ENCODE assay signal across 18 cellular contexts in genomic region chr1:53622531-53622930, GRCh38.
A peak's percentile ranks its signal among the peaks of the same experiment; 100 is the strongest.
DNase-seq lines count a peak whose midpoint lies in the region; ATAC-seq and TF ChIP-seq lines count a peak whose summit lies in the region.
"Had no signal": no experiment of that assay in that cellular context is flagged by ENCODE, and none has a peak within 500 bp of the region (broad histone marks: within the 10 kb centered on the region; RNA-seq: fewer than 3 reads in every experiment).

No MANE protein-coding gene starts in this region.

- no peaks in the 10 kb centered on the region for H3K4me1 ChIP-seq in H9 (ENCODE audit: insufficient read depth, low read length)

- H2BK15ac ChIP-seq in H9 (ENCODE audit: low read depth, low read length): no peak overlapping the region

- H3K9me3 Mint-ChIP-seq in H9: no peaks in the 10 kb centered on the region
- H3K9me3 Mint-ChIP-seq in osteocyte (ENCODE audit: unreplicated experiment): no peaks in the 10 kb centered on the region
- no peaks in the 10 kb centered on the region for H3K9me3 Mint-ChIP-seq in stimulated activated memory B cell treated with anti-CD40 and anti-IgM and Interleukin-4, amounts not matched to agents 10 μg/mL and 1 μg/mL and 100 μg/mL, for 72 hours
- H3K9me3 Mint-ChIP-seq: CD8-positive, alpha-beta T cell had no signal

- no peaks in the 10 kb centered on the region for H3K36me3 Mint-ChIP-seq in H9 (ENCODE audit: insufficient read depth in 1 of 3, low read depth in 3 of 3)
- H3K36me3 Mint-ChIP-seq in osteocyte (ENCODE audit: unreplicated experiment): no peaks in the 10 kb centered on the region
- H3K36me3 Mint-ChIP-seq in stimulated activated memory B cell treated with anti-CD40 and anti-IgM and Interleukin-4, amounts not matched to agents 10 μg/mL and 1 μg/mL and 100 μg/mL, for 72 hours: no peaks in the 10 kb centered on the region
- H3K36me3 Mint-ChIP-seq: CD8-positive, alpha-beta T cell had no signal

- H3K27ac ChIP-seq in H9 (ENCODE audit: insufficient read length, low read depth, low read length): no peak overlapping the region
- H3K27ac ChIP-seq: BLaER1 treated with 17β-estradiol and CSF1 and Interleukin-3, amounts not matched to agents 10 nM and 100 nM had no signal

- DNase-seq in D341Med (ENCODE audit: low spot score) (peak; percentile 12), H9 (peak; percentile 37), ecto neural progenitor cell (ENCODE audit: low spot score) (peak; percentile 21), osteocyte (ENCODE audit: extremely low spot score, unreplicated experiment) (peak; percentile 40), SW480 (ENCODE audit: low spot score) (no peak), NCI-H1092 treated with DMSO at 0.1 percent for 48 hours (lab: John Stamatoyannopoulos, UW) (no peak)
- DNase-seq: Calu3, DMS53, EL, HCEC 1CT, NCI-H1105, NCI-H1694, NCI-H2081 treated with DMSO at 0.1 percent for 48 hours, NCI-H774, Right ventricle myocardium superior had no signal

- no peaks in the 10 kb centered on the region for H3K27me3 ChIP-seq in H9 (ENCODE audit: insufficient read depth, low read length)
- H3K27me3 ChIP-seq: BLaER1 treated with 17β-estradiol and CSF1 and Interleukin-3, amounts not matched to agents 10 nM and 100 nM had no signal

- no peak overlapping the region for H2BK12ac ChIP-seq in H9 (ENCODE audit: insufficient read length, low read depth, low read length)

- ATAC-seq in stimulated activated memory B cell treated with anti-CD40 and anti-IgM and Interleukin-4, amounts not matched to agents 10 μg/mL and 1 μg/mL and 100 μg/mL, for 72 hours: no peak
- ATAC-seq: CD8-positive, alpha-beta T cell had no signal

- no peak overlapping the region for H4K91ac ChIP-seq in H9 (ENCODE audit: insufficient read length, low read depth, low read length)

- TF ChIP-seq CTCF in H9 (conservative IDR thresholded peaks at IDR 0.05) (peak; percentile 43; the same call in 2 of the 3 replicates), osteocyte (IDR thresholded peaks at IDR 0.05) (peak; percentile 10)

- H3K4me2 ChIP-seq in H9 (ENCODE audit: insufficient read depth, insufficient read length, low read length): no peak overlapping the region
- H3K4me2 ChIP-seq: BLaER1 treated with 17β-estradiol and CSF1 and Interleukin-3, amounts not matched to agents 10 nM and 100 nM had no signal

- no peak overlapping the region for H2BK20ac ChIP-seq in H9 (ENCODE audit: low read depth, low read length, poor library complexity, severe bottlenecking)

- H3K79me1 ChIP-seq in H9 (ENCODE audit: insufficient read depth, low read depth, low read length, poor library complexity, severe bottlenecking): no peaks in the 10 kb centered on the region

- H3K27me3 Mint-ChIP-seq in H9 (ENCODE audit: low read depth) (peaks cover 4% of the 10 kb centered on the region; the same call in 1 of the 2 replicates), osteocyte (ENCODE audit: unreplicated experiment) (no peaks in the 10 kb centered on the region)
- peaks cover 9% of the 10 kb centered on the region for H3K27me3 Mint-ChIP-seq in stimulated activated memory B cell treated with anti-CD40 and anti-IgM and Interleukin-4, amounts not matched to agents 10 μg/mL and 1 μg/mL and 100 μg/mL, for 72 hours

- no peak overlapping the region for H2BK120ac ChIP-seq in H9 (ENCODE audit: low read depth, low read length, poor library complexity, severe bottlenecking)

- no peak overlapping the region for H3T11ph ChIP-seq in H9 (ENCODE audit: low read length)

- no peak overlapping the region for H3K4me3 Mint-ChIP-seq in H9
- no peak overlapping the region for H3K4me3 Mint-ChIP-seq in osteocyte (ENCODE audit: unreplicated experiment)
- H3K4me3 Mint-ChIP-seq in stimulated activated memory B cell treated with anti-CD40 and anti-IgM and Interleukin-4, amounts not matched to agents 10 μg/mL and 1 μg/mL and 100 μg/mL, for 72 hours: no peak overlapping the region
- H3K4me3 Mint-ChIP-seq: CD8-positive, alpha-beta T cell had no signal

- H3K9me3 ChIP-seq in H9 (ENCODE audit: control insufficient read depth, low read depth, low read length): no peaks in the 10 kb centered on the region
- H3K9me3 ChIP-seq: BLaER1 treated with 17β-estradiol and CSF1 and Interleukin-3, amounts not matched to agents 10 nM and 100 nM had no signal

- no CpG with 5 or more reads among the region's 5 CpGs for WGBS in H9 (ENCODE audit: extremely low coverage, insufficient read length, low lambda C conversion rate)

- H2BK5ac ChIP-seq in H9 (ENCODE audit: insufficient read length, low read length): no peak overlapping the region

- no peak overlapping the region for H4K5ac ChIP-seq in H9 (ENCODE audit: insufficient read length, low read depth, low read length)

- no peaks in the 10 kb centered on the region for H3K79me2 ChIP-seq in H9 (ENCODE audit: insufficient read depth, low read length)

- no peaks in the 10 kb centered on the region for H3K23me2 ChIP-seq in H9 (ENCODE audit: insufficient read length, low read depth, low read length, poor library complexity, severe bottlenecking)

- H3K27ac Mint-ChIP-seq in H9: no peak overlapping the region
- H3K27ac Mint-ChIP-seq in osteocyte (ENCODE audit: unreplicated experiment): no peak overlapping the region
- H3K27ac Mint-ChIP-seq in stimulated activated memory B cell treated with anti-CD40 and anti-IgM and Interleukin-4, amounts not matched to agents 10 μg/mL and 1 μg/mL and 100 μg/mL, for 72 hours: no peak overlapping the region
- H3K27ac Mint-ChIP-seq: CD8-positive, alpha-beta T cell had no signal

- no peak overlapping the region for H3K14ac ChIP-seq in H9 (ENCODE audit: insufficient read depth, low read length)

- no peak overlapping the region for H3K4ac ChIP-seq in H9 (ENCODE audit: low read depth, low read length)

- H2AFZ ChIP-seq in H9 (ENCODE audit: low read length): no peak overlapping the region

- H3K9ac ChIP-seq in H9 (ENCODE audit: extremely low read depth, insufficient read length, low read length): no peak overlapping the region
- H3K9ac ChIP-seq: BLaER1 treated with 17β-estradiol and CSF1 and Interleukin-3, amounts not matched to agents 10 nM and 100 nM had no signal

- H2AK5ac ChIP-seq in H9 (ENCODE audit: insufficient read length, low read length): no peak overlapping the region

- H3K4me1 Mint-ChIP-seq in H9: peaks cover 2 to 14% of the 10 kb centered on the region in 2 experiments; a peak in 3 of 4 replicates
- peaks cover 47% of the 10 kb centered on the region for H3K4me1 Mint-ChIP-seq in osteocyte (ENCODE audit: unreplicated experiment)
- H3K4me1 Mint-ChIP-seq in stimulated activated memory B cell treated with anti-CD40 and anti-IgM and Interleukin-4, amounts not matched to agents 10 μg/mL and 1 μg/mL and 100 μg/mL, for 72 hours: no peaks in the 10 kb centered on the region

- H3K23ac ChIP-seq in H9 (ENCODE audit: insufficient read length, low read depth, low read length): no peak overlapping the region

- H4K20me1 ChIP-seq in H9 (ENCODE audit: control insufficient read depth, insufficient read depth, insufficient read length): no peaks in the 10 kb centered on the region
- H4K20me1 ChIP-seq: BLaER1 treated with 17β-estradiol and CSF1 and Interleukin-3, amounts not matched to agents 10 nM and 100 nM had no signal

- H4K8ac ChIP-seq in H9 (replicated peaks; ENCODE audit: insufficient read length, low read depth, low read length): no peak overlapping the region

- no peak overlapping the region for H3K56ac ChIP-seq in H9 (ENCODE audit: insufficient read length, low read depth, low read length)

- H3K18ac ChIP-seq in H9 (ENCODE audit: insufficient read length, low read depth, low read length): no peak overlapping the region

Comparison
In these comparisons a context has a peak if more than half of its experiments do, and no peak if none do; other contexts are left out.
1. DNase-seq: peak in D341Med (single experiment), H9 (single experiment), ecto neural progenitor cell (single experiment) and osteocyte (single experiment); none in SW480 (single experiment) and NCI-H1092 treated with DMSO at 0.1 percent for 48 hours (single experiment).